Comparison of ENCODE assay signal across 38 cellular contexts in the genomic region with DNA sequence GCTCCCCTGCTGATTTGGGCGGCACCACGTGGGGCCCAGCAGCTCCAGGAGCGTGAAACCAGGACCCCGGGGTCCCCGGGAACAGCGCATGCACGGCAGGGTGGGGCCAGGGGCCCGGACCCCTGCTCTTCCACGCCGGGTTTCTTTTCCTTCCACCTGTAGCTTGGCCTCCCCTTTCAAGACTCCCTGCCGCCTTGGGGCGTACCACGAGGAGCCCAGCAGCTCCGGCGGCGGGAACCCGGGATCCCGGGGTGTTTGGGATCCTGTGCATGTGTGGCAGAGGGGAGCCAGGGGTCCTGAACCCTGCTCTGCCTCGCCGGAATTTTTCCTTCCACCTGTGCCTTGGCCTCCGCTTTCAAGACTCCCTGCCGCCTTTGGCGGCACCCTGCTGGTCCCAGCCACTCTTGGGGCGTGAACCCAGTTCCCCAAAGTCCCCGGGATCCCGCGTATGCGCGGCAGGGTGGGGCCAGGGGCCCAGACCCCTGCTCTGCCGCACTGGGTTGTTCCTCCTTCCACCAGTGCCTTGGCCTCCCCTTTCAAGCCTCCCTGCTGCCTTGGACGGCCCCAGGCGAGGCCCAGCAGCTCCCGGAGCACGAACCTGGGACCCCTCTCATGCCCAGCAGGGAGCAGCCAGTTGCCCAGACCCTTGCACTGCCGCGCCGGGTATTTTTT.
"Had no signal": no experiment of that assay in that cellular context is flagged by ENCODE, and none has a peak within 500 bp of the region (broad histone marks: within the 10 kb centered on the region; RNA-seq: fewer than 3 reads in every experiment).

No MANE protein-coding gene starts in this region.

- H3K27ac ChIP-seq: ascending aorta, cardiac muscle cell, PC-9, RWPE1, VCaP had no signal

- H3K4me1 Mint-ChIP-seq: activated B cell treated with CpG ODN at 0.5 μM for 24 hours; activated CD4-positive, alpha-beta memory T cell treated with anti-CD3 and anti-CD28 coated beads, Interleukin-2, amount 10 ng/mL, durations not matched to agents 7 days and 5 days; activated CD8-positive, alpha-beta memory T cell treated with anti-CD3 and anti-CD28 coated beads, Interleukin-2, amount 10 ng/mL, durations not matched to agents 7 days and 5 days; activated naive CD8-positive, alpha-beta T cell treated with anti-CD3 and anti-CD28 coated beads for 36 hours; activated T-helper 17 cell treated with anti-CD3 and anti-CD28 coated beads, Interleukin-2, amount 50 U/mL, for 72 hours; central memory CD8-positive, alpha-beta T cell had no signal

- H3K27me3 ChIP-seq: ascending aorta, cardiac muscle cell had no signal

- ATAC-seq: activated CD8-positive, alpha-beta memory T cell treated with anti-CD3 and anti-CD28 coated beads, Interleukin-2, amount 10 ng/mL, durations not matched to agents 7 days and 5 days; activated T-helper 17 cell treated with anti-CD3 and anti-CD28 coated beads, Interleukin-2, amount 50 U/mL, for 72 hours; Right ventricle myocardium inferior had no signal

- H3K36me3 Mint-ChIP-seq: activated CD8-positive, alpha-beta memory T cell treated with anti-CD3 and anti-CD28 coated beads, Interleukin-2, amount 10 ng/mL, durations not matched to agents 7 days and 5 days had no signal

- H3K4me3 ChIP-seq: ascending aorta, cardiac muscle cell, PC-9 had no signal

- FAIRE-seq: RCC 7860 had no signal

- DNase-seq: activated B cell treated with CpG ODN at 0.5 μM for 24 hours; activated CD4-positive, alpha-beta memory T cell treated with anti-CD3 and anti-CD28 coated beads, Interleukin-2, amount 10 ng/mL, durations not matched to agents 7 days and 5 days; activated CD4-positive, alpha-beta T cell treated with anti-CD3 and anti-CD28 coated beads for 4 hours; activated CD4-positive, alpha-beta T cell treated with anti-CD3 and anti-CD28 coated beads, Interleukin-2, amount 50 U/mL, for 1 hour; activated CD4-positive, CD25-positive, alpha-beta regulatory T cell treated with anti-CD3 and anti-CD28 coated beads, Interleukin-2, amount 50 U/mL, for 72 hours; activated CD8-positive, alpha-beta memory T cell treated with anti-CD3 and anti-CD28 coated beads for 24 hours; activated CD8-positive, alpha-beta memory T cell treated with anti-CD3 and anti-CD28 coated beads, Interleukin-2, amount 10 ng/mL, durations not matched to agents 7 days and 5 days; activated CD8-positive, alpha-beta memory T cell treated with anti-CD3 and anti-CD28 coated beads, Interleukin-2, amount 50 U/mL, for 48 hours; activated effector memory CD4-positive, alpha-beta T cell treated with anti-CD3 and anti-CD28 coated beads, Interleukin-2, amount 50 U/mL, for 16 hours; activated naive CD4-positive, alpha-beta T cell; activated naive CD4-positive, alpha-beta T cell treated with anti-CD3 and anti-CD28 coated beads, Interleukin-2, amount 50 U/mL, for 16 hours; activated naive CD8-positive, alpha-beta T cell treated with anti-CD3 and anti-CD28 coated beads for 36 hours; activated T-cell treated with anti-CD3 and anti-CD28 coated beads, Interleukin-2, amount 50 U/mL, for 48 hours; amniotic stem cell; MM.1S; MV-4-11; NCI-H1092; NCI-H1436 treated with DMSO at 0.1 percent for 48 hours; NCI-H1694 treated with DMSO at 0.1 percent for 48 hours; NCI-H2029; NCI-H2107; NCI-H226; NCI-H446 treated with DMSO at 0.1 percent for 48 hours; NCI-H69; NK-92 treated with Interleukin-12 subunit alpha and Interleukin-12 subunit beta, amount 100 ng/mL, for 24 hours; PC-9; SIG-M5; T-helper 1 cell; T-helper 2 cell; T-helper 9 cell had no signal

- H2AFZ ChIP-seq: PC-9 had no signal

- H3K36me3 ChIP-seq: ascending aorta, cardiac muscle cell had no signal

- H3K9me3 Mint-ChIP-seq: activated T-helper 17 cell treated with anti-CD3 and anti-CD28 coated beads, Interleukin-2, amount 50 U/mL, for 72 hours; central memory CD8-positive, alpha-beta T cell had no signal

- H3K27me3 Mint-ChIP-seq: activated B cell treated with CpG ODN at 0.5 μM for 24 hours; activated CD4-positive, alpha-beta memory T cell treated with anti-CD3 and anti-CD28 coated beads, Interleukin-2, amount 10 ng/mL, durations not matched to agents 7 days and 5 days; activated CD8-positive, alpha-beta memory T cell treated with anti-CD3 and anti-CD28 coated beads, Interleukin-2, amount 10 ng/mL, durations not matched to agents 7 days and 5 days; activated naive CD8-positive, alpha-beta T cell treated with anti-CD3 and anti-CD28 coated beads for 36 hours; activated T-helper 17 cell treated with anti-CD3 and anti-CD28 coated beads, Interleukin-2, amount 50 U/mL, for 72 hours; central memory CD8-positive, alpha-beta T cell had no signal

- H3K4me1 ChIP-seq: ascending aorta had no signal

- H3K4me3 Mint-ChIP-seq: activated B cell treated with CpG ODN at 0.5 μM for 24 hours; activated CD4-positive, alpha-beta memory T cell treated with anti-CD3 and anti-CD28 coated beads, Interleukin-2, amount 10 ng/mL, durations not matched to agents 7 days and 5 days; activated CD8-positive, alpha-beta memory T cell treated with anti-CD3 and anti-CD28 coated beads, Interleukin-2, amount 10 ng/mL, durations not matched to agents 7 days and 5 days; activated naive CD8-positive, alpha-beta T cell treated with anti-CD3 and anti-CD28 coated beads for 36 hours; activated T-helper 17 cell treated with anti-CD3 and anti-CD28 coated beads, Interleukin-2, amount 50 U/mL, for 72 hours; central memory CD8-positive, alpha-beta T cell had no signal

- H3K27ac Mint-ChIP-seq: activated B cell treated with CpG ODN at 0.5 μM for 24 hours; activated CD4-positive, alpha-beta memory T cell treated with anti-CD3 and anti-CD28 coated beads, Interleukin-2, amount 10 ng/mL, durations not matched to agents 7 days and 5 days; activated CD8-positive, alpha-beta memory T cell treated with anti-CD3 and anti-CD28 coated beads, Interleukin-2, amount 10 ng/mL, durations not matched to agents 7 days and 5 days; activated naive CD8-positive, alpha-beta T cell treated with anti-CD3 and anti-CD28 coated beads for 36 hours; activated T-helper 17 cell treated with anti-CD3 and anti-CD28 coated beads, Interleukin-2, amount 50 U/mL, for 72 hours had no signal
